ENCODE assay signal across 20 cellular contexts in the genomic region with DNA sequence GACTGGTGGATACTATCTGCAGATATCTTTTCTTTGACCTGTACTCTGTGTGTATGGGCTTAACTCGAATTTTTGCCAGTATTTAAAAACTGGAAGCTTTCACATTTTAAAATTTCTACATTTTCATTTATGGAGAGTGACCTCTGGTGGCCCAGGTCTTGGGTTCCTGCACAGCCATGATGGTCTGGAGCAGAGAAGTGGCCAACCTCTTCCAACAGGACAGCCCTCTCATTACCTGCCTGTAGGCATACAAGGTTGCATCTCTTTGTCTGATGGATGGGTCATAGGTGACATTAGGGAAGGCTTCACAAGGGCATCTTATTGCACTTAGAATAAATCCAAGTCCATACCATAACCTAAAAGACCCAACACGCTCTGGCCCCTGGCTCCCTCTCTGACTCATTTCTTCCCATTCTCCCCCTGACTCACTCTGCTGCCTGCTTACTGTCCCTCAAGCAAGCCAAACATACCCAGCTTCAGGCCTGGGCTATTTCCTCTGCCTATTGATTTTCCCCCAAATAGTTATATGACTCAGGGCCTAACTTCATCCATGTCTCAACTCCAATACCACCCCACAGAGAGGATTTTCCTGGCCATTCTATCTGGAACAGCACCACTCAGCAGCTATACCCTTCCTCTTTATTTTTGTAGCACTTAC.
DNase-seq lines count a peak whose midpoint lies in the region; ATAC-seq, FAIRE-seq and TF ChIP-seq lines count a peak whose summit lies in the region.
"Had no signal": no experiment of that assay in that cellular context is flagged by ENCODE, and none has a peak within 500 bp of the region (broad histone marks: within the 10 kb centered on the region; RNA-seq: fewer than 3 reads in every experiment).

No MANE protein-coding gene starts in this region.

- H4K8ac ChIP-seq in mesenchymal stem cell (ENCODE audit: low read length): no peak overlapping the region

- no peak overlapping the region for H3K9ac ChIP-seq in mesenchymal stem cell (ENCODE audit: low read length)
- no peak overlapping the region for H3K9ac ChIP-seq in neural progenitor cell

- H2BK120ac ChIP-seq in mesenchymal stem cell (ENCODE audit: low read depth, low read length): no peak overlapping the region

- WGBS in mesenchymal stem cell: 49% methylated on average over 2 of the region's 2 CpGs

- DNase-seq in ELR (ENCODE audit: low read depth): peak; percentile 72
- no peak for DNase-seq in LNCaP clone FGC (ENCODE audit: low read depth)
- DNase-seq in bronchial epithelial cell (ENCODE audit: low read depth): peak; percentile 84
- no peak for DNase-seq in mesenchymal stem cell
- DNase-seq in neural progenitor cell (ENCODE audit: low spot score): no peak
- no peak for DNase-seq in NCI-H1694 (lab: John Stamatoyannopoulos, UW)
- DNase-seq: activated T-cell treated with anti-CD3 and anti-CD28 coated beads, Interleukin-2, amount 50 U/mL, for 72 hours; COR-L47; H7; hypothalamus; left cardiac atrium; MM.1S; NCI-H2029 treated with DMSO at 0.1 percent for 48 hours; NCI-H524; OCI-M1 had no signal

- H2BK12ac ChIP-seq in mesenchymal stem cell (ENCODE audit: low read length in 2 of 2): no peak overlapping the region

- no peak overlapping the region for H4K91ac ChIP-seq in mesenchymal stem cell (ENCODE audit: low read length)

- ATAC-seq in HG03469 (IDR thresholded peaks at IDR 0.05; ENCODE audit: unreplicated experiment) (no peak), HG03039 (IDR thresholded peaks at IDR 0.05; ENCODE audit: unreplicated experiment) (no peak)
- ATAC-seq: activated T-cell treated with anti-CD3 and anti-CD28 coated beads, Interleukin-2, amount 50 U/mL, for 72 hours; left cardiac atrium; SK-N-SH treated with all-trans-retinoic acid at 6 μM for 48 hours had no signal

- H3K27ac ChIP-seq in mesenchymal stem cell (ENCODE audit: low read length, poor library complexity, severe bottlenecking) (peak overlapping the region; percentile 28), neural progenitor cell (no peak overlapping the region)

- H2AFZ ChIP-seq in mesenchymal stem cell (ENCODE audit: low read depth, low read length) (no peak overlapping the region), neural progenitor cell (replicated peaks) (no peak overlapping the region)

- no peaks in the 10 kb centered on the region for H3K27me3 Mint-ChIP-seq in neural progenitor cell (ENCODE audit: insufficient read depth, low read depth)

- no peak overlapping the region for H3K4me3 ChIP-seq in LNCaP clone FGC (ENCODE audit: low read depth, low read length)
- H3K4me3 ChIP-seq in bronchial epithelial cell (ENCODE audit: low read depth, low read length): no peak overlapping the region
- H3K4me3 ChIP-seq in mesenchymal stem cell (ENCODE audit: insufficient read depth in 1 of 2, low read depth in 1 of 2, low read length in 2 of 2): no peak overlapping the region
- H3K4me3 ChIP-seq in neural progenitor cell: no peak overlapping the region
- H3K4me3 ChIP-seq: esophagus muscularis mucosa had no signal

- no peaks in the 10 kb centered on the region for H3K79me2 ChIP-seq in neural progenitor cell (ENCODE audit: low read depth)

- TF ChIP-seq CTCF in LNCaP clone FGC (IDR thresholded peaks at IDR 0.05; ENCODE audit: control insufficient read depth, extremely low read depth, insufficient read depth) (peak; percentile 21; the same call in 1 of the 2 replicates), bronchial epithelial cell (IDR thresholded peaks at IDR 0.05; ENCODE audit: insufficient read depth, low read length, severe bottlenecking) (no peak), neural progenitor cell (IDR thresholded peaks at IDR 0.05) (no peak)

- FAIRE-seq in bronchial epithelial cell (lab: Jason Lieb, UNC): no peak
- FAIRE-seq: G401.6 had no signal

- H3K36me3 Mint-ChIP-seq in neural progenitor cell: no peaks in the 10 kb centered on the region

- H3K4me3 Mint-ChIP-seq in neural progenitor cell: no peak overlapping the region
- H3K4me3 Mint-ChIP-seq: activated T-cell treated with anti-CD3 and anti-CD28 coated beads, Interleukin-2, amount 50 U/mL, for 72 hours had no signal

- no peak overlapping the region for H2AK5ac ChIP-seq in mesenchymal stem cell (ENCODE audit: low read length, severe bottlenecking)

- no peaks in the 10 kb centered on the region for H3K36me3 ChIP-seq in bronchial epithelial cell (ENCODE audit: control insufficient read depth, insufficient read depth, low read length)
- no peaks in the 10 kb centered on the region for H3K36me3 ChIP-seq in mesenchymal stem cell (ENCODE audit: control insufficient read depth in 1 of 2, insufficient read depth in 2 of 2, low read depth in 1 of 2, low read length in 2 of 2)
- no peaks in the 10 kb centered on the region for H3K36me3 ChIP-seq in neural progenitor cell
- H3K36me3 ChIP-seq: esophagus muscularis mucosa had no signal

- H3K27me3 ChIP-seq in bronchial epithelial cell (ENCODE audit: control insufficient read depth, insufficient read depth, low read length) (no peaks in the 10 kb centered on the region), mesenchymal stem cell (ENCODE audit: control insufficient read depth in 1 of 2, insufficient read depth in 1 of 2, low read length in 2 of 2) (peaks cover 0 to 3% of the 10 kb centered on the region in 2 experiments), neural progenitor cell (no peaks in the 10 kb centered on the region)
- H3K27me3 ChIP-seq: esophagus muscularis mucosa had no signal

- no peak overlapping the region for H3K14ac ChIP-seq in mesenchymal stem cell (ENCODE audit: low read length in 2 of 2)

- no peaks in the 10 kb centered on the region for H4K20me1 ChIP-seq in neural progenitor cell (ENCODE audit: low read depth)

- H3K27ac Mint-ChIP-seq in neural progenitor cell: no peak overlapping the region
- H3K27ac Mint-ChIP-seq: activated T-cell treated with anti-CD3 and anti-CD28 coated beads, Interleukin-2, amount 50 U/mL, for 72 hours had no signal

- H3K4me1 ChIP-seq in mesenchymal stem cell (ENCODE audit: control insufficient read depth, insufficient read depth, low read depth, low read length) (peaks cover 16% of the 10 kb centered on the region), neural progenitor cell (peaks cover 22% of the 10 kb centered on the region)

- no peaks in the 10 kb centered on the region for H3K9me3 Mint-ChIP-seq in neural progenitor cell
- H3K9me3 Mint-ChIP-seq: activated T-cell treated with anti-CD3 and anti-CD28 coated beads, Interleukin-2, amount 50 U/mL, for 72 hours had no signal

- H3K9me3 ChIP-seq in mesenchymal stem cell (ENCODE audit: control insufficient read depth, low read length) (no peaks in the 10 kb centered on the region), neural progenitor cell (ENCODE audit: low read depth) (no peaks in the 10 kb centered on the region)
- H3K9me3 ChIP-seq: esophagus muscularis mucosa had no signal

- H3K4me2 ChIP-seq in mesenchymal stem cell (ENCODE audit: low read length, poor library complexity, severe bottlenecking): no peak overlapping the region
- no peak overlapping the region for H3K4me2 ChIP-seq in neural progenitor cell

- no peak overlapping the region for H3K4ac ChIP-seq in mesenchymal stem cell (ENCODE audit: low read depth in 1 of 2, low read length in 2 of 2)

- H2BK5ac ChIP-seq in mesenchymal stem cell (ENCODE audit: low read depth, low read length, poor library complexity, severe bottlenecking): no peak overlapping the region

- H3K4me1 Mint-ChIP-seq in neural progenitor cell: peaks cover 31% of the 10 kb centered on the region

- no peaks in the 10 kb centered on the region for H3F3A ChIP-seq in neural progenitor cell (ENCODE audit: low read depth)

- no peak overlapping the region for H3K18ac ChIP-seq in mesenchymal stem cell (ENCODE audit: low read depth in 1 of 2, low read length in 2 of 2)

- no peak overlapping the region for H3K23ac ChIP-seq in mesenchymal stem cell (ENCODE audit: low read length in 2 of 2)

- H3K79me1 ChIP-seq in mesenchymal stem cell (replicated peaks; ENCODE audit: low read length, poor library complexity, severe bottlenecking): no peaks in the 10 kb centered on the region

- H2BK15ac ChIP-seq in mesenchymal stem cell (ENCODE audit: low read depth, poor library complexity, severe bottlenecking): no peak overlapping the region

Comparison
In these comparisons a context has a peak if more than half of its experiments do, and no peak if none do; other contexts are left out.
1. DNase-seq: peak in ELR (single experiment) and bronchial epithelial cell (single experiment); none in LNCaP clone FGC (single experiment), mesenchymal stem cell (single experiment), neural progenitor cell (single experiment) and NCI-H1694 (single experiment).